Comparison of ENCODE assay signal across 8 cellular contexts in the genomic region with DNA sequence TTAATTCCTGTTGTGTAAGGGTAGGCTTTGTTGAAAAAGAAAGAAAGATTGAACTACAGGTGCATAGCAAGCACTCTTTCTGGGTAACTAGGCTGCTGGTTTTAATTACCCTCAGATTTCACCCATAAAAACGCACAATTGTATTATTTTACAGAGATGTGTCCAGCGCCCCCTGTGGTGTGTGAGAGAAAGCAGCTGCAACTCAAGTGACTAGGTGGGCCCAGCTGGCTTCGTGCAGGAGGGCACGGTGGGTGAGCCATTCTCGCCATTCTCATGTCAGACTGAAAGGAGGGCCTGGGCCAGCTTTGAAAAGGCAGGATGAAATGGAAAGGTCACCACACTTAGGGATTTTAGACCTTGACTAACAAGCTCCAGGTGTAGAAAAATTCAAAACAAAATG.
A peak's percentile ranks its signal among the peaks of the same experiment; 100 is the strongest.
DNase-seq lines count a peak whose midpoint lies in the region; ATAC-seq, FAIRE-seq and TF ChIP-seq lines count a peak whose summit lies in the region.

No MANE protein-coding gene starts in this region.

- no peaks in the 10 kb centered on the region for H3K9me3 ChIP-seq in parathyroid adenoma (ENCODE audit: control insufficient read depth, low read length)

- peak; percentile 45 for DNase-seq in NCI-H82 (lab: John Stamatoyannopoulos, UW)
- DNase-seq in NCI-H82 treated with DMSO at 0.1 percent for 48 hours (lab: John Stamatoyannopoulos, UW; ENCODE audit: unreplicated experiment) = no peak
- DNase-seq in T-helper 2 cell = peak in 4 of 5 experiments; percentile 22 to 80 (median 34)
- DNase-seq in choroid plexus epithelial cell (ENCODE audit: low read depth) = peak; percentile 41
- no peak for DNase-seq in hippocampal formation (lab: John Stamatoyannopoulos, UW)
- no peak for DNase-seq in GM12891 (ENCODE audit: insufficient read length, low spot score)

- H3K4me3 ChIP-seq in choroid plexus epithelial cell (ENCODE audit: low read depth, low read length) (no peak overlapping the region), parathyroid adenoma (ENCODE audit: low read depth, low read length) (no peak overlapping the region)

- no peak for ATAC-seq in HG02885 (IDR thresholded peaks at IDR 0.05; ENCODE audit: poor library complexity, unreplicated experiment)

- H3K9ac ChIP-seq in parathyroid adenoma = no peak overlapping the region

- no peaks in the 10 kb centered on the region for H3K27me3 ChIP-seq in parathyroid adenoma (ENCODE audit: control insufficient read depth, insufficient read depth, low read length)

- TF ChIP-seq CTCF in choroid plexus epithelial cell (conservative IDR thresholded peaks at IDR 0.05; ENCODE audit: low read depth, low read length) = peak; percentile 70
- peak; percentile 45 for TF ChIP-seq CTCF in parathyroid adenoma (IDR thresholded peaks at IDR 0.05)

- FAIRE-seq in GM12891 (lab: Jason Lieb, UNC) = no peak

- no peak overlapping the region for H2AFZ ChIP-seq in parathyroid adenoma

- H3K36me3 ChIP-seq in parathyroid adenoma (ENCODE audit: control insufficient read depth, insufficient read depth, low read length) = no peaks in the 10 kb centered on the region

- no peak overlapping the region for H3K4me2 ChIP-seq in parathyroid adenoma (ENCODE audit: low read length)

- H3K4me1 ChIP-seq in parathyroid adenoma = no peaks in the 10 kb centered on the region

- no peaks in the 10 kb centered on the region for H3K79me2 ChIP-seq in parathyroid adenoma

- H3K27ac ChIP-seq in parathyroid adenoma = no peak overlapping the region

- no peak for TF ChIP-seq POLR2A in GM12891 (IDR thresholded peaks at IDR 0.05; ENCODE audit: low read depth, low read length)

TF ChIP-seq in GM12891, 5 proteins besides CTCF, POLR2A, EP300 and RAD21:
- TF ChIP-seq SPI1 (IDR thresholded peaks at IDR 0.05; ENCODE audit: low read depth, low read length) (no peak), POLR2AphosphoS5 (IDR thresholded peaks at IDR 0.05; ENCODE audit: low read depth, low read length) (no peak)

Comparison
In these comparisons a context has a peak if more than half of its experiments do, and no peak if none do; other contexts are left out.
1. DNase-seq: peak in NCI-H82 (single experiment), T-helper 2 cell (4 of 5) and choroid plexus epithelial cell (single experiment); none in NCI-H82 treated with DMSO at 0.1 percent for 48 hours (single experiment), hippocampal formation (0 of 2) and GM12891 (single experiment).